In the genomic region with DNA sequence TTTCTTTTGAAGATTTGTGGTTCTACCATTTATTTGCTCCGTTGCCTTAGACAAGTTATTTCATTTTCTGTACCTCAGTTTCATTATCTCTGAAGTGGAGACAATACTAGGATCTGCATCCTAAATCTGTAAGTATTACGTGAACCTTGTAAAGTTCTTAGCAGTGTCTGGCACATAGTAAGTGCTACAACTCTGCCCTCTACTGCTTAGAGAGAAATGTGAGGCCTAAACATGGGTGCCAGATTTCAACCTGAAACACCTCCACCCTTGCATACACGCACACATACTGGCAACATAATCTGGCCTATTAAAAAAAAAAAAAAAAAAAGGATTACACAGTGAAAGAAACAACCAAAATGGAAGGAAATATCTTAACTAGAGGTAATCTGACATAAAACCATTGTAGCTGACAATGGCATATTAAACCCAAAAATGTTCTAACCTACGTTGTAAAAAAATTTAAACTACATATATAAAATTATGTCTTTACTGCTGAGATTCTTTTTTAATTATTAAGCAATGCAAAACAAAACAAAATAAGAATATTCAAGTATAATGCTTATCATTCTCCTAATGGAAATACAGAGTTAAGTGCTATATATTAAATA, we compare ENCODE assay signal across 8 cellular contexts.
DNase-seq lines count a peak whose midpoint lies in the region; ATAC-seq and TF ChIP-seq lines count a peak whose summit lies in the region.

No MANE protein-coding gene starts in this region.

- H3K56ac ChIP-seq in mesendoderm (ENCODE audit: low read length): no peak overlapping the region

- H3K4me1 ChIP-seq in MM.1S (ENCODE audit: low read length): no peaks in the 10 kb centered on the region
- no peaks in the 10 kb centered on the region for H3K4me1 ChIP-seq in mesendoderm (ENCODE audit: control insufficient read depth, low read depth, low read length)

- H2AK5ac ChIP-seq in mesendoderm (ENCODE audit: low read length): no peak overlapping the region

- H3K36me3 ChIP-seq in MM.1S (replicated peaks; ENCODE audit: insufficient read depth, low read length) (no peaks in the 10 kb centered on the region), mesendoderm (ENCODE audit: control insufficient read depth, insufficient read depth, low read length) (no peaks in the 10 kb centered on the region)

- no peak overlapping the region for H4K5ac ChIP-seq in mesendoderm (ENCODE audit: low read length)

- H2BK15ac ChIP-seq in mesendoderm (replicated peaks; ENCODE audit: low read depth): no peak overlapping the region

- H2AFZ ChIP-seq in MM.1S (ENCODE audit: low read length): no peak overlapping the region

- H3K27ac ChIP-seq in MM.1S (ENCODE audit: low read length): no peak overlapping the region
- H3K27ac ChIP-seq in mesendoderm (ENCODE audit: low read depth, low read length): no peak overlapping the region

- H3K23ac ChIP-seq in mesendoderm (ENCODE audit: low read length): no peak overlapping the region

- in situ Hi-C loops in G401 (cut with HindIII; ENCODE audit: low sequenced_read_pairs) (no loop called here), T47D (cut with HindIII; ENCODE audit: low pct_unique_long_range_greater_than_20kb, low sequenced_read_pairs) (no loop called here)

- H3K79me1 ChIP-seq in mesendoderm (ENCODE audit: low read length): no peaks in the 10 kb centered on the region

- no peak overlapping the region for H2BK5ac ChIP-seq in mesendoderm (ENCODE audit: low read length)

- H4K8ac ChIP-seq in mesendoderm (ENCODE audit: low read depth, low read length): no peak overlapping the region

- no peaks in the 10 kb centered on the region for H3F3A ChIP-seq in MM.1S (ENCODE audit: insufficient read depth, low read length)

- 100% methylated on average over 1 of the region's 4 CpGs for WGBS in mesendoderm (ENCODE audit: extremely low coverage, insufficient coverage, low lambda C conversion rate)

- DNase-seq in G401 (ENCODE audit: low spot score) (peak; percentile 29), MM.1S (peak; percentile 44), T47D (ENCODE audit: low read depth in 1 of 2, low spot score in 1 of 2) (peak; percentile 10 to 71), mesendoderm (peak; percentile 27), midbrain (lab: John Stamatoyannopoulos, UW) (no peak)
- DNase-seq in activated naive CD4-positive, alpha-beta T cell treated with Interleukin-2 at 50 U/mL for 16 hours: no peak

- ATAC-seq in GM21717 (IDR thresholded peaks at IDR 0.05; ENCODE audit: unreplicated experiment) (peak; percentile 54), GM19324 (IDR thresholded peaks at IDR 0.05; ENCODE audit: low FRiP score, unreplicated experiment) (no peak)

- H3K18ac ChIP-seq in mesendoderm (ENCODE audit: low read length): no peak overlapping the region

- H3K9ac ChIP-seq in MM.1S (ENCODE audit: low read length) (no peak overlapping the region), mesendoderm (ENCODE audit: low read length) (no peak overlapping the region)

- no peaks in the 10 kb centered on the region for H3K27me3 ChIP-seq in MM.1S (replicated peaks; ENCODE audit: insufficient read depth, low read length)
- no peaks in the 10 kb centered on the region for H3K27me3 ChIP-seq in mesendoderm (ENCODE audit: insufficient read depth, low read length, poor library complexity)

- peak; percentile 58 for TF ChIP-seq CTCF in MM.1S (IDR thresholded peaks at IDR 0.05; ENCODE audit: low read length)

- H3K9me2 ChIP-seq in MM.1S (replicated peaks; ENCODE audit: insufficient read depth, low read length): no peaks in the 10 kb centered on the region

- no peak overlapping the region for H2BK120ac ChIP-seq in mesendoderm (ENCODE audit: low read depth, low read length)

- no peaks in the 10 kb centered on the region for H3K9me3 ChIP-seq in MM.1S (replicated peaks; ENCODE audit: insufficient read depth, low read length)

- H3K4me2 ChIP-seq in MM.1S (ENCODE audit: low read depth, low read length) (no peak overlapping the region), mesendoderm (ENCODE audit: low read length) (no peak overlapping the region)

- no peak overlapping the region for H3K4ac ChIP-seq in mesendoderm (ENCODE audit: low read depth, low read length)

- no peaks in the 10 kb centered on the region for H3K79me2 ChIP-seq in MM.1S (ENCODE audit: low read length)
- H3K79me2 ChIP-seq in mesendoderm (ENCODE audit: control insufficient read depth, insufficient read depth, low read length): no peaks in the 10 kb centered on the region

- H4K20me1 ChIP-seq in MM.1S (ENCODE audit: insufficient read depth, low read length): no peaks in the 10 kb centered on the region

- H3K4me3 ChIP-seq in MM.1S (ENCODE audit: low read length): no peak overlapping the region
- H3K4me3 ChIP-seq in mesendoderm (ENCODE audit: low read length): no peak overlapping the region

Comparison
In these comparisons a context has a peak if more than half of its experiments do, and no peak if none do; other contexts are left out.
1. DNase-seq: peak in G401 (single experiment), MM.1S (single experiment), T47D (2 of 2) and mesendoderm (single experiment); none in midbrain (single experiment) and activated naive CD4-positive, alpha-beta T cell treated with Interleukin-2 at 50 U/mL for 16 hours (single experiment).